1 cellular context compared by ENCODE assay signal in the genomic region with DNA sequence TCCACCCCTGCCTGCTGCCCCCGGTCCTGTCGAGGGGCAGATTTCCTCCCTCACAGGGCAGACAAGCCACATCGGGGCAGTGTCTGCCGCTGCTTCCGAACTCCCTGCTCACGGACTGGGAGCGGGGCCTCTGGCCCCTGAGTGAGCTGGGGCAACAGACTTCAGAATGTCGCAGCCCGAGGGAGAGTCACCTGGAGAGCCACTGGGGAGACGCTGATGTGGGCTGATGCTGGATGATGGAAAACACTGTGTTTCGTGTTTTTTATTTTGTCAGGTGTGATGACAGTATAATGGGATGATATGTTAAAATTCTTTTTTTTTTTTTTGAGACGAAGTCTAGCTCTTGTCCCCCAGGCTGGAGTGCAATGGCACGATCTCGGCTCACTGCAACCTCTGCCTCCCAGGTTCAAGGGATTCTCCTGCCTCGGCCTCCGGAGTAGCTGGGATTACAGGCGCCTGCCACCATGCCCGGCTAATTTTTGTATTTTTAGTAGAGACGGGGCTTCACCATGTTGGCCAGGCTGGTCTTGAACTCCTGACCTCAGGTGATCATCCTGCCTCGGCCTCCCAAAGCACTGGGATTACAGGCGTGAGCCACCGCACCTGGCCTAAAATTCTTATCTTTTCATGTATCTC. TPM values are rescaled to one million over a fixed set of nuclear protein-coding genes. Genes with fewer than 3 reads are reported as not detected.
"Had no signal": no experiment of that assay in that cellular context is flagged by ENCODE, and none has a peak within 500 bp of the region (broad histone marks: within the 10 kb centered on the region; RNA-seq: fewer than 3 reads in every experiment).

No MANE protein-coding gene starts in this region.

RNA-seq across cellular contexts. Expression of gene SEPTIN5, which starts 52.1 kb away (rescaled TPM):
- total RNA-seq: T-helper 1 cell treated with Interleukin-12 subunit alpha and Interleukin-12 subunit beta and Interleukin-4 antibody, amounts not matched to agents 30 ng/mL and 1 ng/mL, for 36 hours had no signal
